Comparison of ENCODE assay signal across 21 cellular contexts in the genomic region with DNA sequence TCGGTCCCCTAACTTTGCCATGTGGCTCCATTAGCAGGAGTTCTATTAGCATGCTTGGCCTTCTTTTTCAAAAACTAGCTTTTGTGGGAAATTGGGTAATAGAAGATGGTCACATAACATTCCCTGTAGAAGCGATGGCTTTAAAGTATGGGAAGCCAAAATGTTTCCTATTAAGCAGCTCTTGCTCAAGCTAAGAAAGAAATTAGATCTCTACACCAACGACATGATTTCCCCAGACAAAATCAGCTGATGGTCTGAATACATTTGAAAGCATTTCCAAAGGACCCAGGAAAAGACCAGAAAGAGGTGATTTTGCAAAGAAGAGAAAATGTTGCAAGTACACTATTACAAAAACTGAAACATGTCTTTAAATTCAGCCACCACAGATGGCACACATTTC. TPM values are rescaled to one million over a fixed set of nuclear protein-coding genes. Genes with fewer than 3 reads are reported as not detected.
DNase-seq lines count a peak whose midpoint lies in the region; ATAC-seq and TF ChIP-seq lines count a peak whose summit lies in the region.
"Had no signal": no experiment of that assay in that cellular context is flagged by ENCODE, and none has a peak within 500 bp of the region (broad histone marks: within the 10 kb centered on the region; RNA-seq: fewer than 3 reads in every experiment).

No MANE protein-coding gene starts in this region.

- CTCF ChIA-PET in activated CD4-positive, alpha-beta T cell treated with anti-CD3 and anti-CD28 coated beads for 36 hours (lab: Charles Lee), result interaction anchor here (0.7 to 3.1 kb wide), 7 partner anchors 10 to 513 kb away, joined by 3 to 17 read pairs (median 3); no protein-coding TSS in a partner anchor

- H3K4me1 ChIP-seq in left lung (peaks cover 9 to 65% of the 10 kb centered on the region in 2 donors), subcutaneous abdominal adipose tissue (ENCODE audit: control insufficient read depth in 5 of 5, insufficient read depth in 5 of 5, low read length in 5 of 5) (peaks cover 0 to 37% (median 13%) of the 10 kb centered on the region in 5 donors)

- H3K27ac ChIP-seq in left lung (peak overlapping the region; percentile 73 to 85), subcutaneous abdominal adipose tissue (ENCODE audit: low read depth, low read length) (peak overlapping the region; percentile 94)
- H3K27ac ChIP-seq: dorsolateral prefrontal cortex, ovary had no signal

- intact Hi-C loops in activated CD4-positive, alpha-beta T cell treated with anti-CD3 and anti-CD28 coated beads for 36 hours (cut with DNase I, micrococcal nuclease), result loop anchor here in 1 of 2 experiments (10.0 kb wide), 1 partner anchor 1944 kb away; no protein-coding TSS in a partner anchor
- intact Hi-C loops in activated T-helper 1 cell treated with anti-CD3 and anti-CD28 coated beads, Interleukin-12 subunit alpha, Interleukin-12 subunit beta, Interleukin-2, Interleukin-4 antibody, amounts not matched to agents 30 ng/mL and 10 ng/mL and 1 ng/mL, durations not matched to agents 14 hours and 24 hours and 36 hours (cut with micrococcal nuclease), result loop anchor here (5.0 to 10.0 kb wide), 4 partner anchors 254 to 2004 kb away; no protein-coding TSS in a partner anchor
- intact Hi-C loops in left lung (cut with DNase I), result loop anchor here in 1 of 2 donors (5.0 kb wide), 1 partner anchor 231 kb away; no protein-coding TSS in a partner anchor

- no peak overlapping the region for H3K4me3 ChIP-seq in left lung
- no peak overlapping the region for H3K4me3 ChIP-seq in subcutaneous abdominal adipose tissue (ENCODE audit: low read depth in 1 of 5, low read length in 5 of 5)
- H3K4me3 ChIP-seq: body of pancreas, dorsolateral prefrontal cortex, GM23338, K562, ovary had no signal

- no peaks in the 10 kb centered on the region for H3K36me3 ChIP-seq in left lung
- H3K36me3 ChIP-seq in subcutaneous abdominal adipose tissue (ENCODE audit: control insufficient read depth in 5 of 5, insufficient read depth in 5 of 5, low read length in 5 of 5), result no peaks in the 10 kb centered on the region
- H3K36me3 ChIP-seq: ovary had no signal

- H3K9me3 Mint-ChIP-seq in activated CD4-positive, alpha-beta T cell treated with anti-CD3 and anti-CD28 coated beads for 36 hours (ENCODE audit: low read depth), result no peaks in the 10 kb centered on the region
- no peaks in the 10 kb centered on the region for H3K9me3 Mint-ChIP-seq in activated T-helper 1 cell treated with anti-CD3 and anti-CD28 coated beads, Interleukin-12 subunit alpha, Interleukin-12 subunit beta, Interleukin-2, Interleukin-4 antibody, amounts not matched to agents 30 ng/mL and 10 ng/mL and 1 ng/mL, durations not matched to agents 14 hours and 24 hours and 36 hours
- no peaks in the 10 kb centered on the region for H3K9me3 Mint-ChIP-seq in progenitor cell of endocrine pancreas (ENCODE audit: low read depth)

- H3K9ac ChIP-seq in subcutaneous abdominal adipose tissue (ENCODE audit: low read length in 5 of 5), result peak overlapping the region in 2 of 5 donors; percentile 20 to 76

- no peak for ATAC-seq in activated CD4-positive, alpha-beta T cell treated with anti-CD3 and anti-CD28 coated beads for 36 hours
- ATAC-seq in left lung, result no peak
- ATAC-seq: body of pancreas, GM23338, K562, Right ventricle myocardium inferior, T-helper 17 cell had no signal

- H3K36me3 Mint-ChIP-seq in activated CD4-positive, alpha-beta T cell treated with anti-CD3 and anti-CD28 coated beads for 36 hours (ENCODE audit: low read depth), result peaks cover 3% of the 10 kb centered on the region
- H3K36me3 Mint-ChIP-seq in activated T-helper 1 cell treated with anti-CD3 and anti-CD28 coated beads, Interleukin-12 subunit alpha, Interleukin-12 subunit beta, Interleukin-2, Interleukin-4 antibody, amounts not matched to agents 30 ng/mL and 10 ng/mL and 1 ng/mL, durations not matched to agents 14 hours and 24 hours and 36 hours (ENCODE audit: low read depth), result no peaks in the 10 kb centered on the region
- H3K36me3 Mint-ChIP-seq in progenitor cell of endocrine pancreas (ENCODE audit: insufficient read depth), result no peaks in the 10 kb centered on the region

- no peak overlapping the region for H3K4me3 Mint-ChIP-seq in activated CD4-positive, alpha-beta T cell treated with anti-CD3 and anti-CD28 coated beads for 36 hours
- no peak overlapping the region for H3K4me3 Mint-ChIP-seq in activated T-helper 1 cell treated with anti-CD3 and anti-CD28 coated beads, Interleukin-12 subunit alpha, Interleukin-12 subunit beta, Interleukin-2, Interleukin-4 antibody, amounts not matched to agents 30 ng/mL and 10 ng/mL and 1 ng/mL, durations not matched to agents 14 hours and 24 hours and 36 hours
- H3K4me3 Mint-ChIP-seq in progenitor cell of endocrine pancreas (ENCODE audit: low read depth), result no peak overlapping the region
- H3K4me3 Mint-ChIP-seq: GM23338, T-helper 17 cell had no signal

- H3K9me3 ChIP-seq in left lung, result no peaks in the 10 kb centered on the region
- H3K9me3 ChIP-seq in subcutaneous abdominal adipose tissue (ENCODE audit: control insufficient read depth in 5 of 5, low read length in 5 of 5), result no peaks in the 10 kb centered on the region
- H3K9me3 ChIP-seq: body of pancreas, ovary had no signal

- peaks cover 40% of the 10 kb centered on the region for H3K4me1 Mint-ChIP-seq in activated CD4-positive, alpha-beta T cell treated with anti-CD3 and anti-CD28 coated beads for 36 hours
- H3K4me1 Mint-ChIP-seq in activated T-helper 1 cell treated with anti-CD3 and anti-CD28 coated beads, Interleukin-12 subunit alpha, Interleukin-12 subunit beta, Interleukin-2, Interleukin-4 antibody, amounts not matched to agents 30 ng/mL and 10 ng/mL and 1 ng/mL, durations not matched to agents 14 hours and 24 hours and 36 hours (ENCODE audit: low read depth), result peaks cover 47% of the 10 kb centered on the region
- peaks cover 6% of the 10 kb centered on the region for H3K4me1 Mint-ChIP-seq in progenitor cell of endocrine pancreas (ENCODE audit: low read depth)

- peak overlapping the region; percentile 32 for H3K27ac Mint-ChIP-seq in activated CD4-positive, alpha-beta T cell treated with anti-CD3 and anti-CD28 coated beads for 36 hours
- H3K27ac Mint-ChIP-seq in activated T-helper 1 cell treated with anti-CD3 and anti-CD28 coated beads, Interleukin-12 subunit alpha, Interleukin-12 subunit beta, Interleukin-2, Interleukin-4 antibody, amounts not matched to agents 30 ng/mL and 10 ng/mL and 1 ng/mL, durations not matched to agents 14 hours and 24 hours and 36 hours, result peak overlapping the region; percentile 18
- no peak overlapping the region for H3K27ac Mint-ChIP-seq in progenitor cell of endocrine pancreas
- H3K27ac Mint-ChIP-seq: GM23338, T-helper 17 cell had no signal

- TF ChIP-seq CTCF in left lung (IDR thresholded peaks at IDR 0.05) (no peak), progenitor cell of endocrine pancreas (IDR thresholded peaks at IDR 0.05; ENCODE audit: unreplicated experiment) (no peak)

- H3K27me3 ChIP-seq in left lung, result no peaks in the 10 kb centered on the region
- H3K27me3 ChIP-seq in subcutaneous abdominal adipose tissue (ENCODE audit: control insufficient read depth in 5 of 5, insufficient read depth in 4 of 5, low read length in 5 of 5), result no peaks in the 10 kb centered on the region
- H3K27me3 ChIP-seq: body of pancreas, dorsolateral prefrontal cortex, ovary had no signal

- H3K27me3 Mint-ChIP-seq in activated CD4-positive, alpha-beta T cell treated with anti-CD3 and anti-CD28 coated beads for 36 hours, result peaks cover 7% of the 10 kb centered on the region
- H3K27me3 Mint-ChIP-seq in activated T-helper 1 cell treated with anti-CD3 and anti-CD28 coated beads, Interleukin-12 subunit alpha, Interleukin-12 subunit beta, Interleukin-2, Interleukin-4 antibody, amounts not matched to agents 30 ng/mL and 10 ng/mL and 1 ng/mL, durations not matched to agents 14 hours and 24 hours and 36 hours (ENCODE audit: insufficient read depth), result peaks cover 1% of the 10 kb centered on the region
- H3K27me3 Mint-ChIP-seq in progenitor cell of endocrine pancreas, result peaks cover 36% of the 10 kb centered on the region

- POLR2A ChIA-PET in activated CD4-positive, alpha-beta T cell treated with anti-CD3 and anti-CD28 coated beads for 36 hours (lab: Charles Lee), result interaction anchor here (0.7 kb wide), 1 partner anchor 237 kb away, joined by 3 read pairs; no protein-coding TSS in a partner anchor

- DNase-seq in activated CD4-positive, alpha-beta T cell treated with anti-CD3 and anti-CD28 coated beads for 36 hours, result no peak
- no peak for DNase-seq in activated CD4-positive, alpha-beta T cell treated with anti-CD3 and anti-CD28 coated beads for 4 hours
- no peak for DNase-seq in activated T-helper 1 cell treated with anti-CD3 and anti-CD28 coated beads, Interleukin-12 subunit alpha, Interleukin-12 subunit beta, Interleukin-2, Interleukin-4 antibody, amounts not matched to agents 30 ng/mL and 10 ng/mL and 1 ng/mL, durations not matched to agents 14 hours and 24 hours and 36 hours (ENCODE audit: low spot score)
- no peak for DNase-seq in left lung
- no peak for DNase-seq in NCI-H2029 treated with DMSO at 0.1 percent for 48 hours (lab: John Stamatoyannopoulos, UW)
- no peak for DNase-seq in activated CD4-positive, CD25-positive, alpha-beta regulatory T cell treated with anti-CD3 and anti-CD28 coated beads, Interleukin-2, amount 50 U/mL, for 72 hours
- DNase-seq in progenitor cell of endocrine pancreas (ENCODE audit: low spot score, unreplicated experiment), result no peak
- DNase-seq: activated CD4-positive, alpha-beta T cell treated with anti-CD3 and anti-CD28 coated beads for 48 hours; activated naive CD4-positive, alpha-beta T cell treated with anti-CD3 and anti-CD28 coated beads, Interleukin-2, amount 50 U/mL, for 16 hours; erythroblast; NCI-H1436 treated with DMSO at 0.1 percent for 48 hours; NCI-H345; ovary; stimulated activated naive CD4-positive, alpha-beta T cell; T-helper 17 cell had no signal

RNA-seq across cellular contexts. Expression of gene NFIL3, which starts 4.8 kb away (rescaled TPM):
- 100 to 1,000 TPM; 120 to 122 TPM for total RNA-seq in activated CD4-positive, alpha-beta T cell treated with anti-CD3 and anti-CD28 coated beads for 36 hours
- total RNA-seq in activated T-helper 1 cell treated with anti-CD3 and anti-CD28 coated beads, Interleukin-12 subunit alpha, Interleukin-12 subunit beta, Interleukin-2, Interleukin-4 antibody, amounts not matched to agents 30 ng/mL and 10 ng/mL and 1 ng/mL, durations not matched to agents 14 hours and 24 hours and 36 hours, result 124 TPM in 2 replicates
- 10 to 100 TPM; 27.8 to 46.4 TPM for total RNA-seq in left lung
- total RNA-seq in progenitor cell of endocrine pancreas, result 21.7 and 22.0 TPM in 2 replicates
